ENCODE assay signal across 18 cellular contexts in genomic region chr12:52944683-52945388, GRCh38. TPM values are rescaled to one million over a fixed set of nuclear protein-coding genes. Genes with fewer than 3 reads are reported as not detected.
A peak's percentile ranks its signal among the peaks of the same experiment; 100 is the strongest.
DNase-seq lines count a peak whose midpoint lies in the region; TF ChIP-seq lines count a peak whose summit lies in the region.
"Had no signal": no experiment of that assay in that cellular context is flagged by ENCODE, and none has a peak within 500 bp of the region (broad histone marks: within the 10 kb centered on the region; RNA-seq: fewer than 3 reads in every experiment).

No MANE protein-coding gene starts in this region.

- H3K79me2 ChIP-seq in GM23248 (ENCODE audit: insufficient read depth) (peaks cover 7% of the 10 kb centered on the region; the same call in 1 of the 2 replicates), PC-9 (ENCODE audit: low read depth) (peaks cover 51% of the 10 kb centered on the region), osteoblast (ENCODE audit: insufficient read depth, low read length) (peaks cover 3% of the 10 kb centered on the region)

- H3K36me3 ChIP-seq in GM23248 (ENCODE audit: low read depth) (no peaks in the 10 kb centered on the region), PC-9 (ENCODE audit: low read depth) (peaks cover 7% of the 10 kb centered on the region), iPS-15b (ENCODE audit: control insufficient read depth, insufficient read depth, low read length) (no peaks in the 10 kb centered on the region), osteoblast (ENCODE audit: insufficient read depth, low read length) (no peaks in the 10 kb centered on the region), tibial nerve (no peaks in the 10 kb centered on the region)
- H3K36me3 ChIP-seq in CD8-positive, alpha-beta memory T cell (ENCODE audit: insufficient read depth, low read length), result no peaks in the 10 kb centered on the region
- H3K36me3 ChIP-seq: vagina had no signal

- H3K27me3 Mint-ChIP-seq in CD8-positive, alpha-beta memory T cell, result peaks cover 14 to 31% of the 10 kb centered on the region in 2 donors

- H3K9me3 Mint-ChIP-seq in CD8-positive, alpha-beta memory T cell, result peaks cover 0 to under 1% (median 0%) of the 10 kb centered on the region in 5 donors
- H3K9me3 Mint-ChIP-seq: central memory CD8-positive, alpha-beta T cell; stimulated activated naive B cell treated with anti-CD40 and anti-IgM and Interleukin-4, amounts not matched to agents 10 μg/mL and 1 μg/mL and 100 μg/mL, for 72 hours had no signal

- TF ChIP-seq CTCF in PC-9 (conservative IDR thresholded peaks at IDR 0.05) (no peak), osteoblast (IDR thresholded peaks at IDR 0.05; ENCODE audit: extremely low read depth, low read depth, low read length) (no peak), tibial nerve (IDR thresholded peaks at IDR 0.05) (no peak)

- BruUV-seq in PC-9 (replicated peaks; lab: Mats Ljungman, UMichigan), result no TSS peak

- no peak overlapping the region for H3K4me3 Mint-ChIP-seq in CD8-positive, alpha-beta memory T cell
- H3K4me3 Mint-ChIP-seq: central memory CD8-positive, alpha-beta T cell; stimulated activated naive B cell treated with anti-CD40 and anti-IgM and Interleukin-4, amounts not matched to agents 10 μg/mL and 1 μg/mL and 100 μg/mL, for 72 hours had no signal

- H3K4me1 ChIP-seq in GM23248 (ENCODE audit: insufficient read depth) (peaks cover 25% of the 10 kb centered on the region), PC-9 (replicated peaks; ENCODE audit: insufficient read depth) (peaks cover 57% of the 10 kb centered on the region), iPS-15b (ENCODE audit: control insufficient read depth, insufficient read depth, low read length) (peaks cover 31% of the 10 kb centered on the region), osteoblast (ENCODE audit: insufficient read depth, low read length) (peaks cover 32% of the 10 kb centered on the region), tibial nerve (peaks cover 0 to 9% (median 2%) of the 10 kb centered on the region in 4 donors)
- H3K4me1 ChIP-seq in CD8-positive, alpha-beta memory T cell (ENCODE audit: insufficient read depth, low read length), result peaks cover 7% of the 10 kb centered on the region
- H3K4me1 ChIP-seq: vagina had no signal

- in situ Hi-C loops in GM23248 (cut with MboI), result no loop called here

- H3K9me3 ChIP-seq in GM23248 (ENCODE audit: low read depth), result no peaks in the 10 kb centered on the region
- H3K9me3 ChIP-seq in PC-9 (ENCODE audit: insufficient read depth, low read depth), result no peaks in the 10 kb centered on the region
- no peaks in the 10 kb centered on the region for H3K9me3 ChIP-seq in iPS-15b (ENCODE audit: control insufficient read depth, insufficient read depth, low read length)
- H3K9me3 ChIP-seq in osteoblast (ENCODE audit: low read depth, low read length), result no peaks in the 10 kb centered on the region
- no peaks in the 10 kb centered on the region for H3K9me3 ChIP-seq in CD8-positive, alpha-beta memory T cell (ENCODE audit: low read length)
- H3K9me3 ChIP-seq in tibial nerve, result peaks cover 0 to 6% (median 0%) of the 10 kb centered on the region in 4 donors
- H3K9me3 ChIP-seq: vagina had no signal

- no peaks in the 10 kb centered on the region for H3K27me3 ChIP-seq in GM23248 (replicated peaks; ENCODE audit: insufficient read depth)
- H3K27me3 ChIP-seq in PC-9 (ENCODE audit: insufficient read depth, low read depth), result no peaks in the 10 kb centered on the region
- no peaks in the 10 kb centered on the region for H3K27me3 ChIP-seq in iPS-15b (ENCODE audit: control insufficient read depth, insufficient read depth, low read length)
- H3K27me3 ChIP-seq in osteoblast (ENCODE audit: insufficient read depth, low read length), result peaks cover 6% of the 10 kb centered on the region
- H3K27me3 ChIP-seq in CD8-positive, alpha-beta memory T cell (ENCODE audit: insufficient read depth, low read length, poor library complexity, severe bottlenecking), result no peaks in the 10 kb centered on the region
- peaks cover 0 to 21% of the 10 kb centered on the region in 2 donors for H3K27me3 ChIP-seq in tibial nerve
- H3K27me3 ChIP-seq: vagina had no signal

- H3K4me2 ChIP-seq in GM23248 (ENCODE audit: unreplicated experiment) (peak overlapping the region; percentile 71), PC-9 (peak overlapping the region; percentile 88), osteoblast (ENCODE audit: insufficient read depth, low read length) (peak overlapping the region; percentile 51)

- intact Hi-C loops in PC-9 (cut with micrococcal nuclease; ENCODE audit: unreplicated experiment), result loop anchor here (1.0 to 5.0 kb wide), 4 partner anchors 18 to 713 kb away; partner anchors contain the start of genes KRT7 and KRT8

- POLR2A ChIA-PET in PC-9 (lab: Charles Lee; ENCODE audit: unreplicated experiment), result interaction anchor here (0.6 to 9.3 kb wide), 15 partner anchors 7 to 798 kb away, joined by 3 to 311 read pairs (median 4); partner anchors contain the start of genes KRT8, SP1 and TARBP2
- POLR2A ChIA-PET in CD8-positive, alpha-beta memory T cell (lab: Charles Lee), result no interaction called here

- peaks cover 4 to 9% (median 4%) of the 10 kb centered on the region in 3 donors for H3K4me1 Mint-ChIP-seq in CD8-positive, alpha-beta memory T cell
- H3K4me1 Mint-ChIP-seq: central memory CD8-positive, alpha-beta T cell had no signal

- DNase-seq in GM23248, result no peak
- peak; percentile 56 to 65 for DNase-seq in PC-9
- no peak for DNase-seq in osteoblast (ENCODE audit: insufficient read length, low spot score, missing footprints)
- no peak for DNase-seq in OCI-M1 (lab: John Stamatoyannopoulos, UW)
- DNase-seq in NCI-H748 treated with DMSO at 0.1 percent for 48 hours (lab: John Stamatoyannopoulos, UW), result no peak
- no peak for DNase-seq in CD8-positive, alpha-beta memory T cell
- no peak for DNase-seq in tibial nerve (ENCODE audit: low spot score in 2 of 2)
- DNase-seq: activated T-cell treated with anti-CD3 and anti-CD28 coated beads, Interleukin-2, amount 50 U/mL, for 48 hours; foreskin melanocyte; NCI-H146; NCI-H2227 treated with DMSO at 0.1 percent for 48 hours; occipital lobe; stimulated activated naive B cell treated with anti-CD40 and anti-IgM and Interleukin-4, amounts not matched to agents 10 μg/mL and 1 μg/mL and 100 μg/mL, for 72 hours had no signal

- H3K36me3 Mint-ChIP-seq in CD8-positive, alpha-beta memory T cell, result peaks cover 0 to 2% (median 0%) of the 10 kb centered on the region in 3 donors

- 93 to 94% methylated on average over 8 of the region's 8 CpGs for WGBS in GM23248 (ENCODE audit: low coverage in 1 of 2, low lambda C conversion rate in 2 of 2, missing lambda C conversion rate in 2 of 2), 2 experiments
- WGBS in tibial nerve, 2 donors, result 88% methylated on average over 8 of the region's 8 CpGs

- no peaks in the 10 kb centered on the region for H3F3A ChIP-seq in GM23248 (ENCODE audit: insufficient read depth)
- peaks cover 53% of the 10 kb centered on the region for H3F3A ChIP-seq in PC-9 (ENCODE audit: insufficient read depth, low read depth)

- H3K27ac Mint-ChIP-seq in CD8-positive, alpha-beta memory T cell, result no peak overlapping the region
- H3K27ac Mint-ChIP-seq: stimulated activated naive B cell treated with anti-CD40 and anti-IgM and Interleukin-4, amounts not matched to agents 10 μg/mL and 1 μg/mL and 100 μg/mL, for 72 hours had no signal

- no peak overlapping the region for H2AFZ ChIP-seq in GM23248
- no peak overlapping the region for H2AFZ ChIP-seq in PC-9
- no peak overlapping the region for H2AFZ ChIP-seq in osteoblast (ENCODE audit: low read length)

- H3K27ac ChIP-seq in GM23248 (no peak overlapping the region), PC-9 (peak overlapping the region; percentile 100), osteoblast (ENCODE audit: low read depth, low read length) (peak overlapping the region; percentile 78), tibial nerve (no peak overlapping the region)
- no peak overlapping the region for H3K27ac ChIP-seq in CD8-positive, alpha-beta memory T cell (ENCODE audit: low read depth, low read length)
- H3K27ac ChIP-seq: HL-60, vagina had no signal

- H3K4me3 ChIP-seq in GM23248 (no peak overlapping the region), PC-9 (peak overlapping the region; percentile 54; the same call in 1 of the 2 replicates), iPS-15b (ENCODE audit: low read depth, low read length) (no peak overlapping the region), osteoblast (ENCODE audit: insufficient read depth, low read length) (no peak overlapping the region), tibial nerve (no peak overlapping the region)
- H3K4me3 ChIP-seq in CD8-positive, alpha-beta memory T cell (ENCODE audit: low read length), result no peak overlapping the region
- H3K4me3 ChIP-seq: vagina had no signal

- TF ChIP-seq POLR2A in tibial nerve (IDR thresholded peaks at IDR 0.05), result no peak

- H3K9me2 ChIP-seq in GM23248 (ENCODE audit: insufficient read depth), result no peaks in the 10 kb centered on the region
- no peaks in the 10 kb centered on the region for H3K9me2 ChIP-seq in PC-9 (ENCODE audit: insufficient read depth)

- no peaks in the 10 kb centered on the region for H4K20me1 ChIP-seq in GM23248 (ENCODE audit: insufficient read depth)
- peaks cover 8% of the 10 kb centered on the region for H4K20me1 ChIP-seq in PC-9 (ENCODE audit: insufficient read depth)
- H4K20me1 ChIP-seq in osteoblast (ENCODE audit: insufficient read depth, low read length), result peaks cover 3% of the 10 kb centered on the region

- TF ChIP-seq EP300 in tibial nerve (IDR thresholded peaks at IDR 0.05), result no peak

- H3K9ac ChIP-seq in GM23248, result no peak overlapping the region
- peak overlapping the region; percentile 32 for H3K9ac ChIP-seq in iPS-15b (ENCODE audit: low read depth, low read length)

- CTCF ChIA-PET in PC-9 (lab: Charles Lee), result interaction anchor here (0.9 to 2.6 kb wide), 3 partner anchors 19 to 60 kb away, joined by 3 to 19 read pairs (median 4); partner anchors contain the start of gene KRT8
- CTCF ChIA-PET in CD8-positive, alpha-beta memory T cell (lab: Charles Lee), result interaction anchor here (1.5 kb wide), 1 partner anchor 36 kb away, joined by 4 read pairs; no protein-coding TSS in a partner anchor

RNA-seq across cellular contexts. Expression of gene KRT18, which starts 4.1 kb away (rescaled TPM):
- total RNA-seq in GM23248 (2014; rRNA removed; shearing (Covaris generic)), result 69.9 and 83.8 TPM in 2 replicates
- polyA plus RNA-seq in GM23248 (2016; fragmentation: Nextera tagmentation; extraction: Ambion mirVana), result 141 TPM in 2 replicates
- 2,869 and 2,977 TPM in 2 replicates for total RNA-seq in PC-9 (2021)
- total RNA-seq in osteoblast, result 22.4 and 61.9 TPM in 2 replicates
- 1 to 10 TPM; 3.5 to 3.9 TPM for total RNA-seq in CD8-positive, alpha-beta memory T cell
- polyA plus RNA-seq in CD8-positive, alpha-beta memory T cell, result 4.0 TPM
- total RNA-seq in tibial nerve, result 1 to 10 TPM in 3 of 4 donors, under 1 TPM in 1; 0.78 to 8.1 (median 3.5) TPM

RNA-seq across cellular contexts. Expression of gene KRT8, which starts 40.0 kb away (rescaled TPM):
- 5.5 and 12.9 TPM in 2 replicates for total RNA-seq in GM23248 (2014; rRNA removed; shearing (Covaris generic))
- 17.5 and 19.8 TPM in 2 replicates for polyA plus RNA-seq in GM23248 (2016; fragmentation: Nextera tagmentation; extraction: Ambion mirVana)
- total RNA-seq in PC-9 (2021) (2,689 and 2,962 TPM in 2 replicates), osteoblast (2.9 and 5.1 TPM in 2 replicates), tibial nerve (10 to 100 TPM in 2 of 4 donors, 1 to 10 TPM in 1, under 1 TPM in 1; 0.20 to 19.7 (median 10.2) TPM)
- under 1 TPM in 1 of 2 experiments, not detected in 1; 0.46 TPM for total RNA-seq in CD8-positive, alpha-beta memory T cell
- 1.0 TPM for polyA plus RNA-seq in CD8-positive, alpha-beta memory T cell
- total RNA-seq: occipital lobe, SK-MEL-5 had no signal

Comparison
In these comparisons a context has a peak if more than half of its experiments do, and no peak if none do; other contexts are left out.
1. DNase-seq: peak in PC-9 (2 of 2); none in GM23248 (single experiment), osteoblast (single experiment), OCI-M1 (single experiment), NCI-H748 treated with DMSO at 0.1 percent for 48 hours (single experiment), CD8-positive, alpha-beta memory T cell (0 of 5) and tibial nerve (0 of 2).
2. H3K27ac ChIP-seq: peak in PC-9 (single experiment) and osteoblast (single experiment); none in GM23248 (single experiment), CD8-positive, alpha-beta memory T cell (single experiment) and tibial nerve (0 of 4).
3. RNA of gene KRT18, which starts 4.1 kb away (total RNA-seq): 2,869 to 2,977 TPM in PC-9; 69.9 to 83.8 TPM in GM23248, 22.4 to 61.9 TPM in osteoblast, 0.78 to 8.1 TPM in tibial nerve and 3.5 to 3.9 TPM in CD8-positive, alpha-beta memory T cell; every median in the first group is over 10 times any median in the second.
4. RNA of gene KRT8, which starts 40.0 kb away (total RNA-seq): 2,689 to 2,962 TPM in PC-9; 0.20 to 19.7 TPM in tibial nerve, 5.5 to 12.9 TPM in GM23248, 2.9 to 5.1 TPM in osteoblast and 0.46 TPM in CD8-positive, alpha-beta memory T cell; every median in the first group is over 100 times any median in the second.
5. Peak in every context shown above with its lines, with median percentiles within 50 percentile points of each other: H3K4me2 ChIP-seq.